In the genomic region with DNA sequence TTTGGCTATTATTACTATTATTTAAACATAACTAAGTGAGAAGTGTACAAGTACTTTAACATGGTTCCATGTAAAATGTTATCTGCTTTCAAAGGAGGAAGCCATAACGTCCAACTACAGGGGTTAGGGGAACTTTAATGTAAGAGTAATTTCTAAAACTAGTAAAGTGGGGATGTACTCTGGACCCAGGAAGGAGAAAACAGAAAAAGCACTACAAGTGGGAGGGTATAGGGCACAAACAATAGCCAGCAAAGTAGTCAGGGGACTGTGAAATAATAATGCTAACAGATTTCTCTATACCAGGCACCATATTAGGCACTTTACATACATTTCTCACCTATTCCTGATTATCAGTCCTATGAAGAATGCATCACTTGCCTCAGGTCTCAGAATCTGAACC, we compare ENCODE assay signal across 26 cellular contexts. TPM values are rescaled to one million over a fixed set of nuclear protein-coding genes. Genes with fewer than 3 reads are reported as not detected.
"Had no signal": no experiment of that assay in that cellular context is flagged by ENCODE, and none has a peak within 500 bp of the region (broad histone marks: within the 10 kb centered on the region; RNA-seq: fewer than 3 reads in every experiment).

No MANE protein-coding gene starts in this region.

- H3K4me3 ChIP-seq: Peyer's patch had no signal

- H3K27ac ChIP-seq: Peyer's patch, RWPE1 had no signal

- H3K36me3 ChIP-seq: Peyer's patch had no signal

- DNase-seq: activated CD4-positive, alpha-beta T cell treated with anti-CD3 and anti-CD28 coated beads for 4 hours; activated CD8-positive, alpha-beta memory T cell treated with anti-CD3 and anti-CD28 coated beads, Interleukin-2, amount 50 U/mL, for 48 hours; activated CD8-positive, alpha-beta T cell treated with anti-CD3 and anti-CD28 coated beads for 36 hours; activated effector memory CD4-positive, alpha-beta T cell treated with anti-CD3 and anti-CD28 coated beads, Interleukin-2, amount 50 U/mL, for 16 hours; activated naive CD4-positive, alpha-beta T cell treated with anti-CD3 and anti-CD28 coated beads for 36 hours; activated T-cell treated with anti-CD3 and anti-CD28 coated beads, Interleukin-2, amount 50 U/mL, for 1 hour; IMR-90; KBM-7; MV-4-11; NCI-H1092 treated with DMSO at 0.1 percent for 48 hours; NCI-H1417 treated with DMSO at 0.1 percent for 48 hours; NCI-H1694; NCI-H2029; NCI-H2107; NCI-H345; NCI-H510A treated with DMSO at 0.1 percent for 48 hours; NCI-H69; NK-92 treated with Interleukin-12 subunit alpha and Interleukin-12 subunit beta, amount 100 ng/mL, for 24 hours; OCI-M1; Peyer's patch; SHP77 treated with DMSO at 0.1 percent for 48 hours had no signal

- H3K9me3 ChIP-seq: Peyer's patch had no signal

- ATAC-seq: activated CD4-positive, CD25-positive, alpha-beta regulatory T cell treated with anti-CD3 and anti-CD28 coated beads, Interleukin-2, amount 50 U/mL, for 24 hours; activated CD8-positive, alpha-beta T cell treated with anti-CD3 and anti-CD28 coated beads for 36 hours had no signal

- H3K27me3 ChIP-seq: Peyer's patch had no signal

RNA-seq across cellular contexts. Expression of gene SCNN1G, which starts 52.9 kb away (rescaled TPM):
- total RNA-seq: activated CD8-positive, alpha-beta T cell treated with anti-CD3 and anti-CD28 coated beads for 36 hours; activated naive CD4-positive, alpha-beta T cell treated with anti-CD3 and anti-CD28 coated beads for 36 hours; IMR-90; LHCN-M2; M059J; SK-MEL-5 had no signal
- polyA plus RNA-seq: IMR-90 had no signal
